ENCODE assay signal across 8 cellular contexts in the genomic region with DNA sequence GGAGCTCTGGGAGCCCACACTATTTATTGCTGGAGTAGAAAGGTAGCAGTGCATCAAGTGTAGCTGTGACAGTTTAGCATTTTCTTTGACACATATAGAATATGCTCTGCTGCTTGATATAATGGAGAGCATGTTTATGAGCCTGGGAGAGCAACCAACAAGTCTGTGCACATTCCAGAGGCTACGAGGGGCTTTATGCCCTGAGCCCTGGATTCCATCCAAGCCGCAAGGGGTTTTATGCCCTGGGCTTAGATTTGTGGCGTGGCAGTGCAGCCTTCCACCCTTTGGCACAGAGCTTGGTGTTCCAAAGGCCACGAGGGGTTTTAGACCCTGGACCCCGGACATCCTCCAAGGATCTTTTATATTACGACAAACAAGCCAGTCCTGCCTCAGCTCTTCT. TPM values are rescaled to one million over a fixed set of nuclear protein-coding genes. Genes with fewer than 3 reads are reported as not detected.
"Had no signal": no experiment of that assay in that cellular context is flagged by ENCODE, and none has a peak within 500 bp of the region (broad histone marks: within the 10 kb centered on the region; RNA-seq: fewer than 3 reads in every experiment).

No MANE protein-coding gene starts in this region.

- H3K27ac Mint-ChIP-seq: GM23338, H9 had no signal

- H3K4me3 ChIP-seq: GM23338 had no signal

- H3K9me3 Mint-ChIP-seq: GM23338, H9 had no signal

- H3K4me3 Mint-ChIP-seq: GM23338, H9 had no signal

- H3K27ac ChIP-seq: HL-60 had no signal

- ATAC-seq: GM23338 had no signal

- FAIRE-seq: H1, H54 had no signal

- DNase-seq: H9, HCEC 1CT, IMR-90 had no signal

- H3K4me1 Mint-ChIP-seq: GM23338 had no signal

RNA-seq across cellular contexts. Expression of a gene that starts 14.6 kb away (rescaled TPM):
- total RNA-seq: HT1080 had no signal
